In the genomic region with DNA sequence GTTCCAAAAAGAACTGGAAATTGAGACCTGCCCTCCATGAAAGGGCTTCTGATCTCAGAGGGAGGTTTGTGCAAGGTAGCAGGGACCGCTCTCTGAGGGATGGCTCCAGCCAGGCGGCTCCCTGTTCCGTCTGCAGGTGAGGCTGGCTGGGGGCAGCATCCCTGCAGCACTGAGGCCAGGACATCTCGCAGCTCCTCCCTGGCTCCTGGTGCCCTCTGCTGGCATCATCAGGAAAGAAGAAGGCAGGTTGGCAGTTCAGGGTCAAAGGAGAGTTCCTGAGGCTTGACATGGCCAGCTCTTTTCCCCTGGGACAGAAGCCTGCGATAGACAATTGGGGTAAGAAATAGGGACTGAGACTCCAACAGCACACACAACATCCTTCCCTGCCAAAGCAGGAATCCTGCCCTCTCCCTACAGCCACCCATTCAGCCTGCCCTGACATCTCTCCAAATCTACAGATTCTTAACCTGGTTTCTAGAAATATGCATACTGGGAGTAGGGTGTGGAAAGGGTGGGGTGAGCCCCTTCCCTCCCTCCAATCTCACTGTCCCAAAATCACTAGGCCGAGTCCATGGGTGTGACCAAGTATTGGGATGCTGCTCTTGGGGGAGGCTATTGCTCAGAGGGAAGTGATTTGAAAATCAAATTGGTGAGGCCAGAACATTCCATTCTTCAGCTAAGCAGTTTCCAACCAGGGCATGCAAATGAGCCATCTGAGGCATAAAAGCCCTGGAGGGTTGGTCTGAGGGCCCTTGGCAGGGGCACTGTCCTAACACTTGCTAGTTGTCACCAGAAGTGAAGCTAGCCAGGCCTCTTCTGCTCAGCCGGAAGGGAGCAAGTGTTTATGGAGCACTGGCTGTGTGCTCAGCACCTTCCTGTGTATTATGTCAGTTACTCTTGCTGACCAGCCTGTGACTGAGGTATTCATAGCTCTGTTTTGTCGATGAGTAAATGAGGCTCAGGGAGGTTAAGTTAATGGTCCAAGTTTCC, we compare ENCODE assay signal across 10 cellular contexts.
A peak's percentile ranks its signal among the peaks of the same experiment; 100 is the strongest.
DNase-seq lines count a peak whose midpoint lies in the region; ATAC-seq and TF ChIP-seq lines count a peak whose summit lies in the region.
"Had no signal": no experiment of that assay in that cellular context is flagged by ENCODE, and none has a peak within 500 bp of the region (broad histone marks: within the 10 kb centered on the region; RNA-seq: fewer than 3 reads in every experiment).

No MANE protein-coding gene starts in this region.

- no peaks in the 10 kb centered on the region for H3K9me3 ChIP-seq in breast epithelium
- no peaks in the 10 kb centered on the region for H3K9me3 ChIP-seq in right atrium auricular region
- H3K9me3 ChIP-seq in upper lobe of right lung, result no peaks in the 10 kb centered on the region
- H3K9me3 ChIP-seq in T-helper 17 cell (ENCODE audit: control insufficient read depth, low read length, poor library complexity, severe bottlenecking), result no peaks in the 10 kb centered on the region

- no peaks in the 10 kb centered on the region for H3K36me3 ChIP-seq in breast epithelium
- no peaks in the 10 kb centered on the region for H3K36me3 ChIP-seq in right atrium auricular region
- H3K36me3 ChIP-seq in upper lobe of right lung, result no peaks in the 10 kb centered on the region

- H3K4me1 Mint-ChIP-seq in MCF 10A (ENCODE audit: insufficient read depth, unreplicated experiment), result peaks cover 19% of the 10 kb centered on the region
- H3K4me1 Mint-ChIP-seq in T-helper 17 cell, result no peaks in the 10 kb centered on the region
- H3K4me1 Mint-ChIP-seq: activated naive CD8-positive, alpha-beta T cell treated with anti-CD3 and anti-CD28 coated beads, Interleukin-2, amount 50 U/mL, for 24 hours had no signal

- TF ChIP-seq POLR2A in breast epithelium (IDR thresholded peaks at IDR 0.05), result no peak

- H3K4me3 Mint-ChIP-seq in MCF 10A (ENCODE audit: unreplicated experiment) (no peak overlapping the region), T-helper 17 cell (no peak overlapping the region)
- H3K4me3 Mint-ChIP-seq: activated naive CD8-positive, alpha-beta T cell treated with anti-CD3 and anti-CD28 coated beads, Interleukin-2, amount 50 U/mL, for 24 hours had no signal

- POLR2A ChIA-PET in MCF 10A (lab: Yijun Ruan, JAX), result interaction anchor here (0.7 to 1.3 kb wide), 5 partner anchors 15 to 121 kb away, joined by 3 to 4 read pairs (median 3); no protein-coding TSS in a partner anchor

- no peaks in the 10 kb centered on the region for H3K9me3 Mint-ChIP-seq in MCF 10A (ENCODE audit: unreplicated experiment)
- H3K9me3 Mint-ChIP-seq: activated naive CD8-positive, alpha-beta T cell treated with anti-CD3 and anti-CD28 coated beads, Interleukin-2, amount 50 U/mL, for 24 hours had no signal

- ATAC-seq in upper lobe of right lung (peak; percentile 80), T-helper 17 cell (no peak), GM19455 (IDR thresholded peaks at IDR 0.05; ENCODE audit: unreplicated experiment) (no peak)
- ATAC-seq: activated naive CD8-positive, alpha-beta T cell treated with anti-CD3 and anti-CD28 coated beads, Interleukin-2, amount 50 U/mL, for 24 hours had no signal

- in situ Hi-C loops in SK-MEL-5 (cut with HindIII; ENCODE audit: low pct_unique_long_range_greater_than_20kb, low sequenced_read_pairs), result no loop called here

- TF ChIP-seq CTCF in MCF 10A (IDR thresholded peaks at IDR 0.05; ENCODE audit: unreplicated experiment) (peak; percentile 53), breast epithelium (IDR thresholded peaks at IDR 0.05) (peak in 1 of 3 donors; percentile 10), right atrium auricular region (IDR thresholded peaks at IDR 0.05) (peak in 1 of 2 donors; percentile 21), upper lobe of right lung (IDR thresholded peaks at IDR 0.05) (peak; percentile 26)

- no peaks in the 10 kb centered on the region for H3K4me1 ChIP-seq in breast epithelium
- H3K4me1 ChIP-seq in right atrium auricular region, result peaks cover 0 to 17% of the 10 kb centered on the region in 2 donors
- H3K4me1 ChIP-seq in upper lobe of right lung, result no peaks in the 10 kb centered on the region

- H3K27ac Mint-ChIP-seq in MCF 10A (ENCODE audit: low read depth, unreplicated experiment) (peak overlapping the region; percentile 32), T-helper 17 cell (no peak overlapping the region)
- H3K27ac Mint-ChIP-seq: activated naive CD8-positive, alpha-beta T cell treated with anti-CD3 and anti-CD28 coated beads, Interleukin-2, amount 50 U/mL, for 24 hours had no signal

- DNase-seq in MCF 10A (ENCODE audit: unreplicated experiment) (peak; percentile 64), breast epithelium (ENCODE audit: low spot score in 2 of 2) (no peak), SK-MEL-5 (ENCODE audit: low read depth, low spot score) (peak; percentile 44), right atrium auricular region (ENCODE audit: low spot score) (no peak), upper lobe of right lung (peak; percentile 74), T1000 (lab: John Stamatoyannopoulos, UW) (no peak), T-helper 17 cell (no peak)
- DNase-seq: activated naive CD8-positive, alpha-beta T cell treated with anti-CD3 and anti-CD28 coated beads, Interleukin-2, amount 50 U/mL, for 24 hours; NCI-H1436 treated with DMSO at 0.1 percent for 48 hours had no signal

- H3K4me3 ChIP-seq in breast epithelium, result no peak overlapping the region
- H3K4me3 ChIP-seq in right atrium auricular region, result no peak overlapping the region
- H3K4me3 ChIP-seq in upper lobe of right lung, result no peak overlapping the region

- CTCF ChIA-PET in MCF 10A (lab: Yijun Ruan, JAX), result interaction anchor here (0.5 to 12.9 kb wide), 24 partner anchors 8 to 342 kb away, joined by 3 to 356 read pairs (median 3); no protein-coding TSS in a partner anchor

- H3K27ac ChIP-seq in breast epithelium (no peak overlapping the region), right atrium auricular region (peak overlapping the region; percentile 26 to 49), upper lobe of right lung (no peak overlapping the region)

- H3K27me3 ChIP-seq in breast epithelium, result no peaks in the 10 kb centered on the region
- no peaks in the 10 kb centered on the region for H3K27me3 ChIP-seq in right atrium auricular region
- peaks cover 7% of the 10 kb centered on the region for H3K27me3 ChIP-seq in upper lobe of right lung

- intact Hi-C loops in MCF 10A (cut with micrococcal nuclease), result loop anchor here (10.0 kb wide), 2 partner anchors 115 to 425 kb away; no protein-coding TSS in a partner anchor
- intact Hi-C loops in breast epithelium (cut with DNase I; ENCODE audit: low total_unique reads), result no loop called here
- intact Hi-C loops in upper lobe of right lung (cut with DNase I), result no loop called here

- no TSS peak for BruUV-seq in MCF 10A (replicated peaks; lab: Mats Ljungman, UMichigan)

- H3K27me3 Mint-ChIP-seq in MCF 10A (ENCODE audit: insufficient read depth, unreplicated experiment) (no peaks in the 10 kb centered on the region), T-helper 17 cell (peaks cover 60% of the 10 kb centered on the region)

- H3K36me3 Mint-ChIP-seq in MCF 10A (ENCODE audit: insufficient read depth, unreplicated experiment) (no peaks in the 10 kb centered on the region), T-helper 17 cell (ENCODE audit: low read depth) (no peaks in the 10 kb centered on the region)

Comparison
In these comparisons a context has a peak if more than half of its experiments do, and no peak if none do; other contexts are left out.
1. DNase-seq: peak in MCF 10A (single experiment), SK-MEL-5 (single experiment) and upper lobe of right lung (single experiment); none in breast epithelium (0 of 2), right atrium auricular region (single experiment), T1000 (single experiment) and T-helper 17 cell (0 of 3).
2. H3K27ac ChIP-seq: peak in right atrium auricular region (2 of 2); none in breast epithelium (0 of 2) and upper lobe of right lung (single experiment).